1 cellular context compared by ENCODE assay signal in the genomic region with DNA sequence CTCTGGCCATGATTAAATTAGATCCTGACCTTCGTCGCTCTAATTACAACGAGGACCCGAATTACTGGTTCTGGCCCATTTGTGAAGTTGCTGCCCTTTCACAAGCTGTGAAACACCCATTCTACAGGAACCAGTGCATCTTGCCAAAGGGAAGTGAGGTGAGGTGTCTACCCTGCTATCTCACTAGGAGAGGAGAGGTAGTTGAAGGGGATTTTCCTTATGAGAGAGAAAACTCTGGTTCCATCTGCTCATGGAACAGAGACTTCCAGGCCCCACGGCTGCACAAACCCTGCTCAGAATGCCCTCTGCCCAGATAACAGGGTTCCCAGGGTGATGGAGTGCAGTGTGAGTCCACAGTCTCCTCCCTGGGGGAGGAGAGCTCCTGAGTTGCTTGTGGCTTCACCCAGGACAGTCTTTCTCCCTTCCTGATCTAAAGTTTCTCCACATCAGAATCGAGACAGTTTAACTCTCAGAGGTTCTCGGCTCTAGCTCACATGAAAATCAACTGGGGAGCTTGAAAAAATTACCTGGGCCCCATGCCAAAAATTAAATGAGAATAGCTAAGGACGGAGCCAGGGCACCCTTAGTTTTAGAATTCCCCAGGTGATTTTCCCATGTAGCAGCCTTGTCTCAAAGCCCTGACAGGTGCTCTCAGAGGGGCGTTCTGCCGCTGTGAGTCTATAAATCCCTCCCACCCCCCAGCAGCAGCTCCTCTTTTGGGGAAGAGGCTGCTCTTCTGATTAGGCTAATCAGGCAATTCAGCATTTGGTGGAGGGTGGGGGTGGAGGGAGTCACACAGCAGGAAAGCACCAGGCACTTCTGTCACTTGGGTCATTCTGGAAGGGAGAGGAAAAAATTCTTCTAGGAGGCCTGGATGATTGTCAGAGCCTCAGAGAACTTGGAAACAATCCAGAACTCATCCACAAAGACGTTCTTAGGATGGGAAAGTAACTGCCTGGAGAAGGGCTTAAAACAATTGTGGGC.
TF ChIP-seq lines count a peak whose summit lies in the region.

No MANE protein-coding gene starts in this region.

TF ChIP-seq in GM12878, 131 proteins besides CTCF, POLR2A, EP300 and RAD21 (continues in another document):
- peak; percentile 65 for TF ChIP-seq SMAD1 (IDR thresholded peaks at IDR 0.05; ENCODE audit: low read depth, partially characterized antibody)
- no peak for TF ChIP-seq BHLHE40 (IDR thresholded peaks at IDR 0.05; ENCODE audit: borderline replicate concordance in 1 of 2, low read depth in 2 of 2, low read length in 1 of 2)
- no peak for TF ChIP-seq BACH1 (IDR thresholded peaks at IDR 0.05; ENCODE audit: borderline replicate concordance)
- no peak for TF ChIP-seq SUPT20H (IDR thresholded peaks at IDR 0.05; ENCODE audit: borderline replicate concordance, control insufficient read depth, low read depth, low read length)
- TF ChIP-seq, protein P1, sequence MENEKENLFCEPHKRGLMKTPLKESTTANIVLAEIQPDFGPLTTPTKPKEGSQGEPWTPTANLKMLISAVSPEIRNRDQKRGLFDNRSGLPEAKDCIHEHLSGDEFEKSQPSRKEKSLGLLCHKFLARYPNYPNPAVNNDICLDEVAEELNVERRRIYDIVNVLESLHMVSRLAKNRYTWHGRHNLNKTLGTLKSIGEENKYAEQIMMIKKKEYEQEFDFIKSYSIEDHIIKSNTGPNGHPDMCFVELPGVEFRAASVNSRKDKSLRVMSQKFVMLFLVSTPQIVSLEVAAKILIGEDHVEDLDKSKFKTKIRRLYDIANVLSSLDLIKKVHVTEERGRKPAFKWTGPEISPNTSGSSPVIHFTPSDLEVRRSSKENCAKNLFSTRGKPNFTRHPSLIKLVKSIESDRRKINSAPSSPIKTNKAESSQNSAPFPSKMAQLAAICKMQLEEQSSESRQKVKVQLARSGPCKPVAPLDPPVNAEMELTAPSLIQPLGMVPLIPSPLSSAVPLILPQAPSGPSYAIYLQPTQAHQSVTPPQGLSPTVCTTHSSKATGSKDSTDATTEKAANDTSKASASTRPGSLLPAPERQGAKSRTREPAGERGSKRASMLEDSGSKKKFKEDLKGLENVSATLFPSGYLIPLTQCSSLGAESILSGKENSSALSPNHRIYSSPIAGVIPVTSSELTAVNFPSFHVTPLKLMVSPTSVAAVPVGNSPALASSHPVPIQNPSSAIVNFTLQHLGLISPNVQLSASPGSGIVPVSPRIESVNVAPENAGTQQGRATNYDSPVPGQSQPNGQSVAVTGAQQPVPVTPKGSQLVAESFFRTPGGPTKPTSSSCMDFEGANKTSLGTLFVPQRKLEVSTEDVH (IDR thresholded peaks at IDR 0.05; ENCODE audit: low read depth, partially characterized antibody): no peak
- no peak for TF ChIP-seq KAT2A (conservative IDR thresholded peaks at IDR 0.05; ENCODE audit: control insufficient read depth, low read depth, low read length)
- no peak for TF ChIP-seq SIN3A (IDR thresholded peaks at IDR 0.05; ENCODE audit: low read depth, low read length)
- peak; percentile 39; the same call in 1 of the 2 replicates for TF ChIP-seq SPI1 (IDR thresholded peaks at IDR 0.05; ENCODE audit: borderline replicate concordance, insufficient read depth, low read depth, low read length)
- 0 out of 4 replicates have a peak, but pooled peaks of 1 of the 2 experiments have one; percentile 27 for TF ChIP-seq IKZF2 (IDR thresholded peaks at IDR 0.05)
- TF ChIP-seq, protein P2, sequence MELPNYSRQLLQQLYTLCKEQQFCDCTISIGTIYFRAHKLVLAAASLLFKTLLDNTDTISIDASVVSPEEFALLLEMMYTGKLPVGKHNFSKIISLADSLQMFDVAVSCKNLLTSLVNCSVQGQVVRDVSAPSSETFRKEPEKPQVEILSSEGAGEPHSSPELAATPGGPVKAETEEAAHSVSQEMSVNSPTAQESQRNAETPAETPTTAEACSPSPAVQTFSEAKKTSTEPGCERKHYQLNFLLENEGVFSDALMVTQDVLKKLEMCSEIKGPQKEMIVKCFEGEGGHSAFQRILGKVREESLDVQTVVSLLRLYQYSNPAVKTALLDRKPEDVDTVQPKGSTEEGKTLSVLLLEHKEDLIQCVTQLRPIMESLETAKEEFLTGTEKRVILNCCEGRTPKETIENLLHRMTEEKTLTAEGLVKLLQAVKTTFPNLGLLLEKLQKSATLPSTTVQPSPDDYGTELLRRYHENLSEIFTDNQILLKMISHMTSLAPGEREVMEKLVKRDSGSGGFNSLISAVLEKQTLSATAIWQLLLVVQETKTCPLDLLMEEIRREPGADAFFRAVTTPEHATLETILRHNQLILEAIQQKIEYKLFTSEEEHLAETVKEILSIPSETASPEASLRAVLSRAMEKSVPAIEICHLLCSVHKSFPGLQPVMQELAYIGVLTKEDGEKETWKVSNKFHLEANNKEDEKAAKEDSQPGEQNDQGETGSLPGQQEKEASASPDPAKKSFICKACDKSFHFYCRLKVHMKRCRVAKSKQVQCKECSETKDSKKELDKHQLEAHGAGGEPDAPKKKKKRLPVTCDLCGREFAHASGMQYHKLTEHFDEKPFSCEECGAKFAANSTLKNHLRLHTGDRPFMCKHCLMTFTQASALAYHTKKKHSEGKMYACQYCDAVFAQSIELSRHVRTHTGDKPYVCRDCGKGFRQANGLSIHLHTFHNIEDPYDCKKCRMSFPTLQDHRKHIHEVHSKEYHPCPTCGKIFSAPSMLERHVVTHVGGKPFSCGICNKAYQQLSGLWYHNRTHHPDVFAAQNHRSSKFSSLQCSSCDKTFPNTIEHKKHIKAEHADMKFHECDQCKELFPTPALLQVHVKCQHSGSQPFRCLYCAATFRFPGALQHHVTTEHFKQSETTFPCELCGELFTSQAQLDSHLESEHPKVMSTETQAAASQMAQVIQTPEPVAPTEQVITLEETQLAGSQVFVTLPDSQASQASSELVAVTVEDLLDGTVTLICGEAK (IDR thresholded peaks at IDR 0.05; ENCODE audit: borderline replicate concordance): no peak
- TF ChIP-seq, protein P3, sequence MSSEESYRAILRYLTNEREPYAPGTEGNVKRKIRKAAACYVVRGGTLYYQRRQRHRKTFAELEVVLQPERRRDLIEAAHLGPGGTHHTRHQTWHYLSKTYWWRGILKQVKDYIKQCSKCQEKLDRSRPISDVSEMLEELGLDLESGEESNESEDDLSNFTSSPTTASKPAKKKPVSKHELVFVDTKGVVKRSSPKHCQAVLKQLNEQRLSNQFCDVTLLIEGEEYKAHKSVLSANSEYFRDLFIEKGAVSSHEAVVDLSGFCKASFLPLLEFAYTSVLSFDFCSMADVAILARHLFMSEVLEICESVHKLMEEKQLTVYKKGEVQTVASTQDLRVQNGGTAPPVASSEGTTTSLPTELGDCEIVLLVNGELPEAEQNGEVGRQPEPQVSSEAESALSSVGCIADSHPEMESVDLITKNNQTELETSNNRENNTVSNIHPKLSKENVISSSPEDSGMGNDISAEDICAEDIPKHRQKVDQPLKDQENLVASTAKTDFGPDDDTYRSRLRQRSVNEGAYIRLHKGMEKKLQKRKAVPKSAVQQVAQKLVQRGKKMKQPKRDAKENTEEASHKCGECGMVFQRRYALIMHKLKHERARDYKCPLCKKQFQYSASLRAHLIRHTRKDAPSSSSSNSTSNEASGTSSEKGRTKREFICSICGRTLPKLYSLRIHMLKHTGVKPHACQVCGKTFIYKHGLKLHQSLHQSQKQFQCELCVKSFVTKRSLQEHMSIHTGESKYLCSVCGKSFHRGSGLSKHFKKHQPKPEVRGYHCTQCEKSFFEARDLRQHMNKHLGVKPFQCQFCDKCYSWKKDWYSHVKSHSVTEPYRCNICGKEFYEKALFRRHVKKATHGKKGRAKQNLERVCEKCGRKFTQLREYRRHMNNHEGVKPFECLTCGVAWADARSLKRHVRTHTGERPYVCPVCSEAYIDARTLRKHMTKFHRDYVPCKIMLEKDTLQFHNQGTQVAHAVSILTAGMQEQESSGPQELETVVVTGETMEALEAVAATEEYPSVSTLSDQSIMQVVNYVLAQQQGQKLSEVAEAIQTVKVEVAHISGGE (CRISPR knock-in tag; IDR thresholded peaks at IDR 0.05): no peak
- TF ChIP-seq, protein P4, sequence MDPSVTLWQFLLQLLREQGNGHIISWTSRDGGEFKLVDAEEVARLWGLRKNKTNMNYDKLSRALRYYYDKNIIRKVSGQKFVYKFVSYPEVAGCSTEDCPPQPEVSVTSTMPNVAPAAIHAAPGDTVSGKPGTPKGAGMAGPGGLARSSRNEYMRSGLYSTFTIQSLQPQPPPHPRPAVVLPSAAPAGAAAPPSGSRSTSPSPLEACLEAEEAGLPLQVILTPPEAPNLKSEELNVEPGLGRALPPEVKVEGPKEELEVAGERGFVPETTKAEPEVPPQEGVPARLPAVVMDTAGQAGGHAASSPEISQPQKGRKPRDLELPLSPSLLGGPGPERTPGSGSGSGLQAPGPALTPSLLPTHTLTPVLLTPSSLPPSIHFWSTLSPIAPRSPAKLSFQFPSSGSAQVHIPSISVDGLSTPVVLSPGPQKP (IDR thresholded peaks at IDR 0.05; ENCODE audit: low read depth, low read length): no peak
- TF ChIP-seq, protein P5, sequence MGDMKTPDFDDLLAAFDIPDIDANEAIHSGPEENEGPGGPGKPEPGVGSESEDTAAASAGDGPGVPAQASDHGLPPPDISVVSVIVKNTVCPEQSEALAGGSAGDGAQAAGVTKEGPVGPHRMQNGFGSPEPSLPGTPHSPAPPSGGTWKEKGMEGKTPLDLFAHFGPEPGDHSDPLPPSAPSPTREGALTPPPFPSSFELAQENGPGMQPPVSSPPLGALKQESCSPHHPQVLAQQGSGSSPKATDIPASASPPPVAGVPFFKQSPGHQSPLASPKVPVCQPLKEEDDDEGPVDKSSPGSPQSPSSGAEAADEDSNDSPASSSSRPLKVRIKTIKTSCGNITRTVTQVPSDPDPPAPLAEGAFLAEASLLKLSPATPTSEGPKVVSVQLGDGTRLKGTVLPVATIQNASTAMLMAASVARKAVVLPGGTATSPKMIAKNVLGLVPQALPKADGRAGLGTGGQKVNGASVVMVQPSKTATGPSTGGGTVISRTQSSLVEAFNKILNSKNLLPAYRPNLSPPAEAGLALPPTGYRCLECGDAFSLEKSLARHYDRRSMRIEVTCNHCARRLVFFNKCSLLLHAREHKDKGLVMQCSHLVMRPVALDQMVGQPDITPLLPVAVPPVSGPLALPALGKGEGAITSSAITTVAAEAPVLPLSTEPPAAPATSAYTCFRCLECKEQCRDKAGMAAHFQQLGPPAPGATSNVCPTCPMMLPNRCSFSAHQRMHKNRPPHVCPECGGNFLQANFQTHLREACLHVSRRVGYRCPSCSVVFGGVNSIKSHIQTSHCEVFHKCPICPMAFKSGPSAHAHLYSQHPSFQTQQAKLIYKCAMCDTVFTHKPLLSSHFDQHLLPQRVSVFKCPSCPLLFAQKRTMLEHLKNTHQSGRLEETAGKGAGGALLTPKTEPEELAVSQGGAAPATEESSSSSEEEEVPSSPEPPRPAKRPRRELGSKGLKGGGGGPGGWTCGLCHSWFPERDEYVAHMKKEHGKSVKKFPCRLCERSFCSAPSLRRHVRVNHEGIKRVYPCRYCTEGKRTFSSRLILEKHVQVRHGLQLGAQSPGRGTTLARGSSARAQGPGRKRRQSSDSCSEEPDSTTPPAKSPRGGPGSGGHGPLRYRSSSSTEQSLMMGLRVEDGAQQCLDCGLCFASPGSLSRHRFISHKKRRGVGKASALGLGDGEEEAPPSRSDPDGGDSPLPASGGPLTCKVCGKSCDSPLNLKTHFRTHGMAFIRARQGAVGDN (IDR thresholded peaks at IDR 0.05): no peak
- no peak for TF ChIP-seq RUNX3 (IDR thresholded peaks at IDR 0.05; ENCODE audit: low read length)
- TF ChIP-seq RBBP5 (conservative IDR thresholded peaks at IDR 0.05): no peak
- TF ChIP-seq MTA3 (IDR thresholded peaks at IDR 0.05; ENCODE audit: borderline replicate concordance, low read length): no peak
- TF ChIP-seq RELA (IDR thresholded peaks at IDR 0.05; ENCODE audit: borderline replicate concordance, partially characterized antibody): no peak
- no peak for TF ChIP-seq TCF7 (IDR thresholded peaks at IDR 0.05; ENCODE audit: borderline replicate concordance)
- no peak for TF ChIP-seq RAD51 (IDR thresholded peaks at IDR 0.05)
- no peak for TF ChIP-seq CREB1 (IDR thresholded peaks at IDR 0.05; ENCODE audit: low read depth)
- TF ChIP-seq, protein P6, sequence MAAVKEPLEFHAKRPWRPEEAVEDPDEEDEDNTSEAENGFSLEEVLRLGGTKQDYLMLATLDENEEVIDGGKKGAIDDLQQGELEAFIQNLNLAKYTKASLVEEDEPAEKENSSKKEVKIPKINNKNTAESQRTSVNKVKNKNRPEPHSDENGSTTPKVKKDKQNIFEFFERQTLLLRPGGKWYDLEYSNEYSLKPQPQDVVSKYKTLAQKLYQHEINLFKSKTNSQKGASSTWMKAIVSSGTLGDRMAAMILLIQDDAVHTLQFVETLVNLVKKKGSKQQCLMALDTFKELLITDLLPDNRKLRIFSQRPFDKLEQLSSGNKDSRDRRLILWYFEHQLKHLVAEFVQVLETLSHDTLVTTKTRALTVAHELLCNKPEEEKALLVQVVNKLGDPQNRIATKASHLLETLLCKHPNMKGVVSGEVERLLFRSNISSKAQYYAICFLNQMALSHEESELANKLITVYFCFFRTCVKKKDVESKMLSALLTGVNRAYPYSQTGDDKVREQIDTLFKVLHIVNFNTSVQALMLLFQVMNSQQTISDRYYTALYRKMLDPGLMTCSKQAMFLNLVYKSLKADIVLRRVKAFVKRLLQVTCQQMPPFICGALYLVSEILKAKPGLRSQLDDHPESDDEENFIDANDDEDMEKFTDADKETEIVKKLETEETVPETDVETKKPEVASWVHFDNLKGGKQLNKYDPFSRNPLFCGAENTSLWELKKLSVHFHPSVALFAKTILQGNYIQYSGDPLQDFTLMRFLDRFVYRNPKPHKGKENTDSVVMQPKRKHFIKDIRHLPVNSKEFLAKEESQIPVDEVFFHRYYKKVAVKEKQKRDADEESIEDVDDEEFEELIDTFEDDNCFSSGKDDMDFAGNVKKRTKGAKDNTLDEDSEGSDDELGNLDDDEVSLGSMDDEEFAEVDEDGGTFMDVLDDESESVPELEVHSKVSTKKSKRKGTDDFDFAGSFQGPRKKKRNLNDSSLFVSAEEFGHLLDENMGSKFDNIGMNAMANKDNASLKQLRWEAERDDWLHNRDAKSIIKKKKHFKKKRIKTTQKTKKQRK (IDR thresholded peaks at IDR 0.05; ENCODE audit: low read depth, low read length): no peak
- no peak for TF ChIP-seq TBL1XR1 (IDR thresholded peaks at IDR 0.05; ENCODE audit: low read depth, low read length)
- TF ChIP-seq, protein P7, sequence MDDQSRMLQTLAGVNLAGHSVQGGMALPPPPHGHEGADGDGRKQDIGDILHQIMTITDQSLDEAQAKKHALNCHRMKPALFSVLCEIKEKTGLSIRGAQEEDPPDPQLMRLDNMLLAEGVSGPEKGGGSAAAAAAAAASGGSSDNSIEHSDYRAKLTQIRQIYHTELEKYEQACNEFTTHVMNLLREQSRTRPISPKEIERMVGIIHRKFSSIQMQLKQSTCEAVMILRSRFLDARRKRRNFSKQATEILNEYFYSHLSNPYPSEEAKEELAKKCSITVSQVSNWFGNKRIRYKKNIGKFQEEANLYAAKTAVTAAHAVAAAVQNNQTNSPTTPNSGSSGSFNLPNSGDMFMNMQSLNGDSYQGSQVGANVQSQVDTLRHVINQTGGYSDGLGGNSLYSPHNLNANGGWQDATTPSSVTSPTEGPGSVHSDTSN (IDR thresholded peaks at IDR 0.05; ENCODE audit: insufficient replicate concordance, low read depth, low read length): no peak
- no peak for TF ChIP-seq ZBED1 (IDR thresholded peaks at IDR 0.05; ENCODE audit: borderline replicate concordance)
- TF ChIP-seq, protein P8, sequence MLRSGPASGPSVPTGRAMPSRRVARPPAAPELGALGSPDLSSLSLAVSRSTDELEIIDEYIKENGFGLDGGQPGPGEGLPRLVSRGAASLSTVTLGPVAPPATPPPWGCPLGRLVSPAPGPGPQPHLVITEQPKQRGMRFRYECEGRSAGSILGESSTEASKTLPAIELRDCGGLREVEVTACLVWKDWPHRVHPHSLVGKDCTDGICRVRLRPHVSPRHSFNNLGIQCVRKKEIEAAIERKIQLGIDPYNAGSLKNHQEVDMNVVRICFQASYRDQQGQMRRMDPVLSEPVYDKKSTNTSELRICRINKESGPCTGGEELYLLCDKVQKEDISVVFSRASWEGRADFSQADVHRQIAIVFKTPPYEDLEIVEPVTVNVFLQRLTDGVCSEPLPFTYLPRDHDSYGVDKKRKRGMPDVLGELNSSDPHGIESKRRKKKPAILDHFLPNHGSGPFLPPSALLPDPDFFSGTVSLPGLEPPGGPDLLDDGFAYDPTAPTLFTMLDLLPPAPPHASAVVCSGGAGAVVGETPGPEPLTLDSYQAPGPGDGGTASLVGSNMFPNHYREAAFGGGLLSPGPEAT (IDR thresholded peaks at IDR 0.05; ENCODE audit: low read depth): peak; percentile 58
- no peak for TF ChIP-seq NR2C1 (IDR thresholded peaks at IDR 0.05)
